In genomic region chr3:70108072-70108471, GRCh38 we compare ENCODE assay signal across 8 cellular contexts.
DNase-seq lines count a peak whose midpoint lies in the region; ATAC-seq, FAIRE-seq and TF ChIP-seq lines count a peak whose summit lies in the region.

No MANE protein-coding gene starts in this region.

- peak; percentile 38 for TF ChIP-seq CTCF in astrocyte (IDR thresholded peaks at IDR 0.05; ENCODE audit: insufficient read depth, low read depth, low read length)
- peak; percentile 64 for TF ChIP-seq CTCF in neural crest cell (conservative IDR thresholded peaks at IDR 0.05)
- no peak for TF ChIP-seq CTCF in natural killer cell (IDR thresholded peaks at IDR 0.05)

- no peaks in the 10 kb centered on the region for H3K4me1 Mint-ChIP-seq in activated naive CD8-positive, alpha-beta T cell treated with anti-CD3 and anti-CD28 coated beads, Interleukin-2, amount 50 U/mL, for 24 hours
- H3K4me1 Mint-ChIP-seq in activated naive CD8-positive, alpha-beta T cell treated with anti-CD3 and anti-CD28 coated beads for 36 hours, result no peaks in the 10 kb centered on the region
- H3K4me1 Mint-ChIP-seq in astrocyte (ENCODE audit: low read depth, unreplicated experiment), result no peaks in the 10 kb centered on the region
- no peaks in the 10 kb centered on the region for H3K4me1 Mint-ChIP-seq in neural crest cell
- no peaks in the 10 kb centered on the region for H3K4me1 Mint-ChIP-seq in natural killer cell

- ATAC-seq in activated naive CD8-positive, alpha-beta T cell treated with anti-CD3 and anti-CD28 coated beads, Interleukin-2, amount 50 U/mL, for 24 hours, result no peak
- ATAC-seq in HG03439 (IDR thresholded peaks at IDR 0.05; ENCODE audit: unreplicated experiment), result peak; percentile 51
- ATAC-seq in natural killer cell, result no peak
- ATAC-seq in HG03175 (IDR thresholded peaks at IDR 0.05; ENCODE audit: unreplicated experiment), result no peak

- H3K9ac ChIP-seq in astrocyte (ENCODE audit: low read length), result no peak overlapping the region

- H3K27ac Mint-ChIP-seq in activated naive CD8-positive, alpha-beta T cell treated with anti-CD3 and anti-CD28 coated beads, Interleukin-2, amount 50 U/mL, for 24 hours, result no peak overlapping the region
- no peak overlapping the region for H3K27ac Mint-ChIP-seq in activated naive CD8-positive, alpha-beta T cell treated with anti-CD3 and anti-CD28 coated beads for 36 hours
- no peak overlapping the region for H3K27ac Mint-ChIP-seq in astrocyte (ENCODE audit: unreplicated experiment)
- no peak overlapping the region for H3K27ac Mint-ChIP-seq in neural crest cell (ENCODE audit: unreplicated experiment)
- H3K27ac Mint-ChIP-seq in natural killer cell, result no peak overlapping the region

- no peak overlapping the region for H3K4me3 ChIP-seq in astrocyte (ENCODE audit: insufficient read depth, low read depth, low read length)

- H3K4me1 ChIP-seq in astrocyte (ENCODE audit: insufficient read depth, low read length), result no peaks in the 10 kb centered on the region

- H3K27me3 ChIP-seq in astrocyte (ENCODE audit: insufficient read depth, low read length), result peaks cover 2% of the 10 kb centered on the region

- no peaks in the 10 kb centered on the region for H3K9me3 ChIP-seq in astrocyte (ENCODE audit: insufficient read depth, low read depth, low read length)

- H3K4me3 Mint-ChIP-seq in activated naive CD8-positive, alpha-beta T cell treated with anti-CD3 and anti-CD28 coated beads, Interleukin-2, amount 50 U/mL, for 24 hours, result no peak overlapping the region
- no peak overlapping the region for H3K4me3 Mint-ChIP-seq in activated naive CD8-positive, alpha-beta T cell treated with anti-CD3 and anti-CD28 coated beads for 36 hours
- no peak overlapping the region for H3K4me3 Mint-ChIP-seq in astrocyte (ENCODE audit: unreplicated experiment)
- no peak overlapping the region for H3K4me3 Mint-ChIP-seq in neural crest cell
- H3K4me3 Mint-ChIP-seq in natural killer cell, result no peak overlapping the region

- FAIRE-seq in astrocyte (lab: Jason Lieb, UNC) (no peak), HTR-8/SVneo (lab: Jason Lieb, UNC) (no peak)

- H3K36me3 ChIP-seq in astrocyte (ENCODE audit: insufficient read depth, low read length), result no peaks in the 10 kb centered on the region

- H3K27ac ChIP-seq in astrocyte (ENCODE audit: low read depth, low read length), result no peak overlapping the region

- no peaks in the 10 kb centered on the region for H4K20me1 ChIP-seq in astrocyte (ENCODE audit: insufficient read depth, low read length)

- H3K27me3 Mint-ChIP-seq in activated naive CD8-positive, alpha-beta T cell treated with anti-CD3 and anti-CD28 coated beads, Interleukin-2, amount 50 U/mL, for 24 hours, result no peaks in the 10 kb centered on the region
- peaks cover 3% of the 10 kb centered on the region for H3K27me3 Mint-ChIP-seq in activated naive CD8-positive, alpha-beta T cell treated with anti-CD3 and anti-CD28 coated beads for 36 hours
- no peaks in the 10 kb centered on the region for H3K27me3 Mint-ChIP-seq in astrocyte (ENCODE audit: low read depth, unreplicated experiment)
- H3K27me3 Mint-ChIP-seq in neural crest cell (ENCODE audit: low read depth), result no peaks in the 10 kb centered on the region
- H3K27me3 Mint-ChIP-seq in natural killer cell (ENCODE audit: low read depth in 2 of 2), result no peaks in the 10 kb centered on the region

- peak; percentile 27 for DNase-seq in activated naive CD8-positive, alpha-beta T cell treated with anti-CD3 and anti-CD28 coated beads, Interleukin-2, amount 50 U/mL, for 24 hours
- no peak for DNase-seq in activated naive CD8-positive, alpha-beta T cell treated with anti-CD3 and anti-CD28 coated beads for 36 hours
- DNase-seq in astrocyte (ENCODE audit: low read depth) (no peak), neural crest cell (ENCODE audit: low read depth, low spot score) (peak; percentile 22), natural killer cell (no peak), HTR-8/SVneo (ENCODE audit: insufficient read length, low spot score) (no peak)

- intact Hi-C loops in natural killer cell (cut with micrococcal nuclease), result no loop called here

- H3K4me2 ChIP-seq in astrocyte (ENCODE audit: low read length), result no peak overlapping the region

- H2AFZ ChIP-seq in astrocyte (ENCODE audit: low read depth, low read length), result no peak overlapping the region

- no peaks in the 10 kb centered on the region for H3K9me3 Mint-ChIP-seq in activated naive CD8-positive, alpha-beta T cell treated with anti-CD3 and anti-CD28 coated beads, Interleukin-2, amount 50 U/mL, for 24 hours
- no peaks in the 10 kb centered on the region for H3K9me3 Mint-ChIP-seq in activated naive CD8-positive, alpha-beta T cell treated with anti-CD3 and anti-CD28 coated beads for 36 hours
- H3K9me3 Mint-ChIP-seq in astrocyte (ENCODE audit: unreplicated experiment) (no peaks in the 10 kb centered on the region), neural crest cell (no peaks in the 10 kb centered on the region), natural killer cell (no peaks in the 10 kb centered on the region)

- no peaks in the 10 kb centered on the region for H3K79me2 ChIP-seq in astrocyte (ENCODE audit: insufficient read depth, low read length)

- no peaks in the 10 kb centered on the region for H3K36me3 Mint-ChIP-seq in activated naive CD8-positive, alpha-beta T cell treated with anti-CD3 and anti-CD28 coated beads, Interleukin-2, amount 50 U/mL, for 24 hours (ENCODE audit: low read depth)
- no peaks in the 10 kb centered on the region for H3K36me3 Mint-ChIP-seq in activated naive CD8-positive, alpha-beta T cell treated with anti-CD3 and anti-CD28 coated beads for 36 hours
- H3K36me3 Mint-ChIP-seq in astrocyte (ENCODE audit: low read depth, unreplicated experiment) (no peaks in the 10 kb centered on the region), neural crest cell (ENCODE audit: low read depth) (no peaks in the 10 kb centered on the region), natural killer cell (no peaks in the 10 kb centered on the region)

Comparison
In these comparisons a context has a peak if more than half of its experiments do, and no peak if none do; other contexts are left out.
1. DNase-seq: peak in activated naive CD8-positive, alpha-beta T cell treated with anti-CD3 and anti-CD28 coated beads, Interleukin-2, amount 50 U/mL, for 24 hours (single experiment) and neural crest cell (single experiment); none in activated naive CD8-positive, alpha-beta T cell treated with anti-CD3 and anti-CD28 coated beads for 36 hours (single experiment), astrocyte (single experiment), natural killer cell (single experiment) and HTR-8/SVneo (single experiment).